Comparison of ENCODE assay signal across 1 cellular context in genomic region chr4:2946812-2947600, GRCh38.
A peak's percentile ranks its signal among the peaks of the same experiment; 100 is the strongest.
TF ChIP-seq lines count a peak whose summit lies in the region.

No MANE protein-coding gene starts in this region.

TF ChIP-seq in K562, 482 proteins besides CTCF, POLR2A, EP300 and RAD21 (continued from another document):
- TF ChIP-seq ZNF639 (CRISPR knock-in tag; conservative IDR thresholded peaks at IDR 0.05 in 1 of 2, IDR thresholded peaks at IDR 0.05 in 1 of 2), result no peak
- no peak for TF ChIP-seq HINFP (tag; conservative IDR thresholded peaks at IDR 0.05; ENCODE audit: low read depth)
- TF ChIP-seq ZNF445 (CRISPR knock-in tag; IDR thresholded peaks at IDR 0.05; ENCODE audit: low read depth), result no peak
- no peak for TF ChIP-seq DACH1 (IDR thresholded peaks at IDR 0.05; ENCODE audit: partially characterized antibody)
- no peak for TF ChIP-seq MXD1 (CRISPR knock-in tag; IDR thresholded peaks at IDR 0.05; ENCODE audit: borderline replicate concordance, poor library complexity, severe bottlenecking)
- TF ChIP-seq KHSRP (IDR thresholded peaks at IDR 0.05), result no peak
- no peak for TF ChIP-seq ARID1B (IDR thresholded peaks at IDR 0.05)
- no peak for TF ChIP-seq ZNF408 (CRISPR knock-in tag; IDR thresholded peaks at IDR 0.05; ENCODE audit: low read depth)
- peak; percentile 54; the same call in 1 of the 2 replicates for TF ChIP-seq POLR2G (IDR thresholded peaks at IDR 0.05; ENCODE audit: low read depth, low read length)
- 0 out of 2 replicates have a peak, but pooled peaks have one; percentile 13 for TF ChIP-seq NFIC (IDR thresholded peaks at IDR 0.05)
